8 cellular contexts compared by ENCODE assay signal in genomic region chr4:108574402-108574801, GRCh38.
"Had no signal": no experiment of that assay in that cellular context is flagged by ENCODE, and none has a peak within 500 bp of the region (broad histone marks: within the 10 kb centered on the region; RNA-seq: fewer than 3 reads in every experiment).

No MANE protein-coding gene starts in this region.

- DNase-seq: H9, HCEC 1CT, KBM-7 had no signal

- FAIRE-seq: H1, H54, HepG2 had no signal

- H3K27ac ChIP-seq: HL-60 had no signal

- H3K4me3 ChIP-seq: GM23338 had no signal

- H3K4me2 ChIP-seq: GM23338 had no signal

- H2AFZ ChIP-seq: GM23338 had no signal

- ATAC-seq: GM23338, HepG2 had no signal
